ENCODE assay signal across 12 cellular contexts in the genomic region with DNA sequence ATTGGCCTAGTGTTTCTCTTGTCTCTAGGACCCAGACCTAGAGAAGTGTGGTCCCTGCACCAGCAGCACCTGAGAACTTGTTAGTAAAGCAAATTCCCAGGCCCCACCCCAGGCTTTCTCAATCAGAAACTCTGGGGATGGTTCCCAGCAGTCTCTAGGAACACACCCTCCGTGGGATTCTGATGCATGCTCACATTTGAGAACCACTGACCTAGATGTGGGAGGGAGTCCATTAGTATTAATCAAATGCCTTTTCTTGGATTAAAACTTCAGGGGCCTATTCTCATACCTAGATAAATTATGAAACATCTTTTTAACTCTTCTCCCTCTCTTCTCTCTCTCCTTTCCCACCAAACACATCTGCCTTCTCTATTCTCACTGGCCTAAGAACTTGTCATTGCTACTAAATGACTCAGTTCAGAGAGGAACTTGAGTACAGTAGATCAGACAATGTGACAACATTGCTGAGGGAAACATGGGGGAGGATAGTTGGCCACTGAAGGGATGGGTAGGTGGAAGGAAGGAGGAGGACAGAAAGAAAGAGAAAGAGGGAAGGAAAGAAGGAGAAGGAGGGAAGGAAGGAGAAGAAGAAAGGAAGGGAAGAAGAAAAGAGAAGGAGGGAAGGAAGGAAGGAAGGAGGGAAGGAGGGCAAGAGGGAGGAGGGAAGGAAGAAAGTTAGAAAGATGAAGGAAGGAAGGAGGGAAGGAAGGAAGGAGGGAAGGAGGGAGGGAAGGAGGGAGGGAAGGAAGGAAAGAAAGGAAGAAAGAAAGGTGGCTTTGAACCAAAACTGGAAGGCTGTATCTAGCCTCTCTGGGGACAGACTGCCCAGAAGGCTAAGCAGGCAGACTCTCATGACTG.
A peak's percentile ranks its signal among the peaks of the same experiment; 100 is the strongest.
DNase-seq lines count a peak whose midpoint lies in the region; ATAC-seq and TF ChIP-seq lines count a peak whose summit lies in the region.
"Had no signal": no experiment of that assay in that cellular context is flagged by ENCODE, and none has a peak within 500 bp of the region (broad histone marks: within the 10 kb centered on the region; RNA-seq: fewer than 3 reads in every experiment).

No MANE protein-coding gene starts in this region.

- H3K4me1 Mint-ChIP-seq in activated T-cell treated with anti-CD3 and anti-CD28 coated beads, Interleukin-2, amount 50 U/mL, for 24 hours (ENCODE audit: low read depth): peaks cover 53% of the 10 kb centered on the region
- peaks cover 56% of the 10 kb centered on the region for H3K4me1 Mint-ChIP-seq in stimulated activated effector memory CD8-positive, alpha-beta T cell treated with anti-CD3 and anti-CD28 coated beads, Interleukin-12 subunit alpha, Interleukin-12 subunit beta, amount 100 ng/mL, for 72 hours

- H3K27ac Mint-ChIP-seq in activated T-cell treated with anti-CD3 and anti-CD28 coated beads, Interleukin-2, amount 50 U/mL, for 24 hours: peak overlapping the region; percentile 76
- peak overlapping the region; percentile 75 for H3K27ac Mint-ChIP-seq in stimulated activated effector memory CD8-positive, alpha-beta T cell treated with anti-CD3 and anti-CD28 coated beads, Interleukin-12 subunit alpha, Interleukin-12 subunit beta, amount 100 ng/mL, for 72 hours

- peaks cover 7% of the 10 kb centered on the region for H3K27me3 Mint-ChIP-seq in activated T-cell treated with anti-CD3 and anti-CD28 coated beads, Interleukin-2, amount 50 U/mL, for 24 hours

- H3K4me1 ChIP-seq in uterus (no peaks in the 10 kb centered on the region), left lung (no peaks in the 10 kb centered on the region)

- no peaks in the 10 kb centered on the region for H3K9me3 Mint-ChIP-seq in activated T-cell treated with anti-CD3 and anti-CD28 coated beads, Interleukin-2, amount 50 U/mL, for 24 hours
- H3K9me3 Mint-ChIP-seq in stimulated activated effector memory CD8-positive, alpha-beta T cell treated with anti-CD3 and anti-CD28 coated beads, Interleukin-12 subunit alpha, Interleukin-12 subunit beta, amount 100 ng/mL, for 72 hours: no peaks in the 10 kb centered on the region

- H3K36me3 ChIP-seq in uterus (no peaks in the 10 kb centered on the region), left lung (peaks cover 0 to 4% of the 10 kb centered on the region in 2 donors)

- H3K4me3 ChIP-seq in uterus: no peak overlapping the region
- H3K4me3 ChIP-seq in left lung: no peak overlapping the region

- ATAC-seq in stimulated activated effector memory CD8-positive, alpha-beta T cell treated with anti-CD3 and anti-CD28 coated beads, Interleukin-12 subunit alpha, Interleukin-12 subunit beta, amount 100 ng/mL, for 72 hours: peak; percentile 93
- ATAC-seq in GM19463 (IDR thresholded peaks at IDR 0.05; ENCODE audit: unreplicated experiment) (no peak), left lung (no peak)

- H3K27me3 ChIP-seq in uterus (no peaks in the 10 kb centered on the region), left lung (no peaks in the 10 kb centered on the region)

- H3K36me3 Mint-ChIP-seq in activated T-cell treated with anti-CD3 and anti-CD28 coated beads, Interleukin-2, amount 50 U/mL, for 24 hours (ENCODE audit: low read depth): peaks cover 27% of the 10 kb centered on the region
- peaks cover 34% of the 10 kb centered on the region for H3K36me3 Mint-ChIP-seq in stimulated activated effector memory CD8-positive, alpha-beta T cell treated with anti-CD3 and anti-CD28 coated beads, Interleukin-12 subunit alpha, Interleukin-12 subunit beta, amount 100 ng/mL, for 72 hours

- no peak for TF ChIP-seq POLR2A in uterus (IDR thresholded peaks at IDR 0.05)

- TF ChIP-seq CTCF in uterus (IDR thresholded peaks at IDR 0.05) (no peak), left lung (IDR thresholded peaks at IDR 0.05) (no peak)

- peak overlapping the region; percentile 66 for H3K27ac ChIP-seq in cingulate gyrus (ENCODE audit: low read depth, low read length)
- no peak overlapping the region for H3K27ac ChIP-seq in uterus
- peak overlapping the region in 1 of 2 donors; percentile 5 for H3K27ac ChIP-seq in left lung

- H3K4me3 Mint-ChIP-seq in activated T-cell treated with anti-CD3 and anti-CD28 coated beads, Interleukin-2, amount 50 U/mL, for 24 hours: no peak overlapping the region
- H3K4me3 Mint-ChIP-seq in stimulated activated effector memory CD8-positive, alpha-beta T cell treated with anti-CD3 and anti-CD28 coated beads, Interleukin-12 subunit alpha, Interleukin-12 subunit beta, amount 100 ng/mL, for 72 hours: no peak overlapping the region

- intact Hi-C loops in uterus (cut with DNase I; ENCODE audit: low total_unique reads) (no loop called here), left lung (cut with DNase I) (no loop called here)

- no peak for DNase-seq in activated T-cell treated with anti-CD3 and anti-CD28 coated beads, Interleukin-2, amount 50 U/mL, for 24 hours
- DNase-seq in activated T-cell treated with anti-CD3 and anti-CD28 coated beads, Interleukin-2, amount 50 U/mL, for 1 hour: no peak
- DNase-seq in NCI-H226 (peak; percentile 25), uterus (no peak), left lung (no peak)
- no peak for DNase-seq in stimulated activated effector memory CD8-positive, alpha-beta T cell treated with anti-CD3 and anti-CD28 coated beads, Interleukin-12 subunit alpha, Interleukin-12 subunit beta, amount 100 ng/mL, for 72 hours (ENCODE audit: low spot score in 2 of 2)
- DNase-seq: activated effector memory CD4-positive, alpha-beta T cell treated with Interleukin-2 at 50 U/mL for 16 hours; dermis blood vessel endothelial cell; kidney glomerular epithelial cell; NCI-H446 treated with DMSO at 0.1 percent for 48 hours had no signal

- H3K9me3 ChIP-seq in uterus: no peaks in the 10 kb centered on the region
- H3K9me3 ChIP-seq in left lung: no peaks in the 10 kb centered on the region
